ENCODE assay signal across 8 cellular contexts in genomic region chr15:83011271-83012037, GRCh38. TPM values are rescaled to one million over a fixed set of nuclear protein-coding genes. Genes with fewer than 3 reads are reported as not detected.
DNase-seq lines count a peak whose midpoint lies in the region; ATAC-seq and TF ChIP-seq lines count a peak whose summit lies in the region.

TSS of gene C15orf40 (minus strand) at chr15:83011639. CDS start at chr15:83011607, 32 bp downstream.

- H3K9ac ChIP-seq in GM23248 (peak within 1 kb of the TSS; percentile 84), Karpas-422 (ENCODE audit: low read length) (peak within 1 kb of the TSS; percentile 89), fibroblast of lung (ENCODE audit: insufficient read depth, low read length) (peak within 1 kb of the TSS; percentile 90)

- in situ Hi-C loops in GM23248 (cut with MboI), result loop anchor here (25.0 kb wide), 1 partner anchor 474 kb away; the partner anchor contains the start of gene RPS17

- H3K4me1 Mint-ChIP-seq in naive thymus-derived CD4-positive, alpha-beta T cell, result peaks cover 43 to 70% (median 55%) of the 10 kb centered on the region in 7 donors
- peaks cover 36 to 38% of the 10 kb centered on the region in 2 donors for H3K4me1 Mint-ChIP-seq in stimulated activated naive B cell treated with anti-CD40 and anti-IgM and Interleukin-4, amounts not matched to agents 10 μg/mL and 1 μg/mL and 100 μg/mL, for 72 hours

- H3K27ac Mint-ChIP-seq in naive thymus-derived CD4-positive, alpha-beta T cell, result peak within 1 kb of the TSS; percentile 88 to 98 (median 92)
- H3K27ac Mint-ChIP-seq in stimulated activated naive B cell treated with anti-CD40 and anti-IgM and Interleukin-4, amounts not matched to agents 10 μg/mL and 1 μg/mL and 100 μg/mL, for 72 hours, result peak within 1 kb of the TSS; percentile 90

- H2AFZ ChIP-seq in GM23248 (peak within 1 kb of the TSS; percentile 92), Karpas-422 (ENCODE audit: low read length) (peak within 1 kb of the TSS; percentile 40; the same call in 1 of the 2 replicates), fibroblast of lung (ENCODE audit: low read length) (peak within 1 kb of the TSS; percentile 98)

- H3K9me2 ChIP-seq in GM23248 (ENCODE audit: insufficient read depth) (no peaks in the 10 kb centered on the region), Karpas-422 (replicated peaks; ENCODE audit: insufficient read depth, low read length) (no peaks in the 10 kb centered on the region)

- no peaks in the 10 kb centered on the region for H3K27me3 ChIP-seq in GM23248 (replicated peaks; ENCODE audit: insufficient read depth)
- no peaks in the 10 kb centered on the region for H3K27me3 ChIP-seq in Karpas-422 (ENCODE audit: low read length)
- H3K27me3 ChIP-seq in fibroblast of lung (ENCODE audit: control insufficient read depth, insufficient read depth, low read length), result no peaks in the 10 kb centered on the region
- H3K27me3 ChIP-seq in naive thymus-derived CD4-positive, alpha-beta T cell (ENCODE audit: control insufficient read depth in 2 of 2, insufficient read depth in 2 of 2, low read length in 2 of 2), result no peaks in the 10 kb centered on the region

- H3K4me2 ChIP-seq in GM23248 (ENCODE audit: unreplicated experiment) (peak within 1 kb of the TSS; percentile 91), Karpas-422 (ENCODE audit: low read depth, low read length, poor library complexity, severe bottlenecking) (peak within 1 kb of the TSS; percentile 71), fibroblast of lung (ENCODE audit: extremely low read depth, insufficient read depth, low read length) (peak within 1 kb of the TSS; percentile 88)

- H3K36me3 Mint-ChIP-seq in naive thymus-derived CD4-positive, alpha-beta T cell, result peaks cover 4 to 14% (median 10%) of the 10 kb centered on the region in 5 donors
- H3K36me3 Mint-ChIP-seq in stimulated activated naive B cell treated with anti-CD40 and anti-IgM and Interleukin-4, amounts not matched to agents 10 μg/mL and 1 μg/mL and 100 μg/mL, for 72 hours, result peaks cover 4 to 47% of the 10 kb centered on the region in 2 donors

- H3K4me3 ChIP-seq in GM23248 (peak within 1 kb of the TSS; percentile 86), Karpas-422 (ENCODE audit: low read length) (peak within 1 kb of the TSS; percentile 88), fibroblast of lung (replicated peaks in 1 of 4; ENCODE audit: control extremely low read depth in 1 of 4, insufficient read depth in 1 of 4, low read depth in 3 of 4, low read length in 4 of 4) (peak within 1 kb of the TSS; percentile 94 to 100 (median 96))
- peak within 1 kb of the TSS; percentile 91 for H3K4me3 ChIP-seq in naive thymus-derived CD4-positive, alpha-beta T cell (ENCODE audit: low read length)

- CTCF ChIA-PET in naive thymus-derived CD4-positive, alpha-beta T cell (lab: Charles Lee), result interaction anchor here (0.9 to 1.5 kb wide), 3 partner anchors 11 to 472 kb away, joined by 4 to 5 read pairs (median 4); no protein-coding TSS in a partner anchor

- peaks cover 13% of the 10 kb centered on the region for H3F3A ChIP-seq in GM23248 (ENCODE audit: insufficient read depth)

- TF ChIP-seq CTCF in fibroblast of lung (conservative IDR thresholded peaks at IDR 0.05 in 1 of 2, IDR thresholded peaks at IDR 0.05 in 1 of 2; ENCODE audit: low read depth in 1 of 2, low read length in 2 of 2), result peak; percentile 34 to 56

- peak within 1 kb of the TSS; percentile 55 for H3K27ac ChIP-seq in GM23248
- peak within 1 kb of the TSS; percentile 56 for H3K27ac ChIP-seq in Karpas-422 (ENCODE audit: low read length)
- H3K27ac ChIP-seq in fibroblast of lung (ENCODE audit: insufficient read depth, low read length), result peak within 1 kb of the TSS; percentile 68
- peak within 1 kb of the TSS; percentile 77 for H3K27ac ChIP-seq in naive thymus-derived CD4-positive, alpha-beta T cell (ENCODE audit: low read depth, low read length)

- peaks cover 13% of the 10 kb centered on the region; the same call in 1 of the 2 replicates for H3K36me3 ChIP-seq in GM23248 (ENCODE audit: low read depth)
- peaks cover 26% of the 10 kb centered on the region; the same call in 1 of the 2 replicates for H3K36me3 ChIP-seq in Karpas-422 (ENCODE audit: insufficient read depth, low read length)
- peaks cover 3% of the 10 kb centered on the region for H3K36me3 ChIP-seq in fibroblast of lung (ENCODE audit: control insufficient read depth, insufficient read depth, low read length)
- H3K36me3 ChIP-seq in naive thymus-derived CD4-positive, alpha-beta T cell (ENCODE audit: control insufficient read depth in 2 of 3, insufficient read depth in 3 of 3, low read length in 3 of 3), result peaks cover 4 to 37% (median 13%) of the 10 kb centered on the region in 3 experiments

- H3K9me3 ChIP-seq in GM23248 (ENCODE audit: low read depth) (no peaks in the 10 kb centered on the region), Karpas-422 (ENCODE audit: low read length) (no peaks in the 10 kb centered on the region), fibroblast of lung (ENCODE audit: control insufficient read depth, insufficient read depth, low read depth, low read length) (no peaks in the 10 kb centered on the region)
- no peaks in the 10 kb centered on the region for H3K9me3 ChIP-seq in naive thymus-derived CD4-positive, alpha-beta T cell (ENCODE audit: control insufficient read depth in 2 of 3, low read length in 3 of 3)

- H4K20me1 ChIP-seq in GM23248 (ENCODE audit: insufficient read depth) (no peaks in the 10 kb centered on the region), Karpas-422 (ENCODE audit: insufficient read depth, low read depth, low read length) (no peaks in the 10 kb centered on the region; the same call in 1 of the 2 replicates), fibroblast of lung (ENCODE audit: control insufficient read depth, extremely low read depth, insufficient read depth, low read length) (no peaks in the 10 kb centered on the region)

- intact Hi-C loops in naive thymus-derived CD4-positive, alpha-beta T cell (cut with micrococcal nuclease), result loop anchor here (1.0 to 5.0 kb wide), 10 partner anchors 25 to 471 kb away; partner anchors contain the start of genes RAMAC (in 2 of the 2), RPS17 (in 2 of the 2), BTBD1 (in 1 of the 2) and HDGFL3 (in 1 of the 2)

- 0 to 1% methylated on average over 45 to 60 of the region's 61 CpGs for WGBS in GM23248 (ENCODE audit: low coverage in 1 of 2, low lambda C conversion rate in 2 of 2, missing lambda C conversion rate in 2 of 2), 2 experiments

- H3K4me1 ChIP-seq in GM23248 (ENCODE audit: insufficient read depth) (peaks cover 21% of the 10 kb centered on the region), Karpas-422 (ENCODE audit: low read length) (peaks cover 36% of the 10 kb centered on the region), fibroblast of lung (ENCODE audit: control insufficient read depth, extremely low read depth, insufficient read depth, low read length) (peaks cover 5% of the 10 kb centered on the region)
- H3K4me1 ChIP-seq in naive thymus-derived CD4-positive, alpha-beta T cell (ENCODE audit: control insufficient read depth in 2 of 2, insufficient read depth in 2 of 2, low read length in 2 of 2), result peaks cover 14 to 24% of the 10 kb centered on the region in 2 donors

- peaks cover 0 to 2% (median 0%) of the 10 kb centered on the region in 11 donors for H3K9me3 Mint-ChIP-seq in naive thymus-derived CD4-positive, alpha-beta T cell
- peaks cover 0 to 8% of the 10 kb centered on the region in 2 donors for H3K9me3 Mint-ChIP-seq in stimulated activated naive B cell treated with anti-CD40 and anti-IgM and Interleukin-4, amounts not matched to agents 10 μg/mL and 1 μg/mL and 100 μg/mL, for 72 hours

- POLR2A ChIA-PET in naive thymus-derived CD4-positive, alpha-beta T cell (lab: Charles Lee), result interaction anchor here (0.6 to 3.9 kb wide), 7 partner anchors 25 to 471 kb away, joined by 3 to 27 read pairs (median 5); partner anchors contain the start of genes BTBD1, RAMAC and RPS17

- peak; percentile 90 for DNase-seq in EL
- DNase-seq in GM23248, result peak; percentile 97
- DNase-seq in Karpas-422, result peak; percentile 97
- DNase-seq in RKO (ENCODE audit: low spot score), result peak; percentile 93
- peak; percentile 60 to 77 for DNase-seq in activated T-helper 1 cell treated with anti-CD3 and anti-CD28 coated beads, Interleukin-2, amount 50 U/mL, for 16 hours (ENCODE audit: low read depth in 1 of 2, low spot score in 1 of 2)
- peak; percentile 89 to 91 for DNase-seq in fibroblast of lung (ENCODE audit: low read depth in 2 of 2)
- DNase-seq in naive thymus-derived CD4-positive, alpha-beta T cell, result peak; percentile 71 to 90 (median 80)
- DNase-seq in stimulated activated naive B cell treated with anti-CD40 and anti-IgM and Interleukin-4, amounts not matched to agents 10 μg/mL and 1 μg/mL and 100 μg/mL, for 72 hours, result peak; percentile 88

- ATAC-seq in naive thymus-derived CD4-positive, alpha-beta T cell, result peak; percentile 92
- peak; percentile 91 to 93 for ATAC-seq in stimulated activated naive B cell treated with anti-CD40 and anti-IgM and Interleukin-4, amounts not matched to agents 10 μg/mL and 1 μg/mL and 100 μg/mL, for 72 hours (replicated peaks)

- H3K27me3 Mint-ChIP-seq in naive thymus-derived CD4-positive, alpha-beta T cell, result no peaks in the 10 kb centered on the region
- H3K27me3 Mint-ChIP-seq in stimulated activated naive B cell treated with anti-CD40 and anti-IgM and Interleukin-4, amounts not matched to agents 10 μg/mL and 1 μg/mL and 100 μg/mL, for 72 hours, result no peaks in the 10 kb centered on the region

- peaks cover 22% of the 10 kb centered on the region for H3K79me2 ChIP-seq in GM23248 (ENCODE audit: insufficient read depth)
- H3K79me2 ChIP-seq in Karpas-422 (ENCODE audit: low read length), result peaks cover 35% of the 10 kb centered on the region
- H3K79me2 ChIP-seq in fibroblast of lung (ENCODE audit: control insufficient read depth, insufficient read depth, low read length), result peaks cover 15% of the 10 kb centered on the region

- peak within 1 kb of the TSS; percentile 91 to 100 (median 96) for H3K4me3 Mint-ChIP-seq in naive thymus-derived CD4-positive, alpha-beta T cell
- H3K4me3 Mint-ChIP-seq in stimulated activated naive B cell treated with anti-CD40 and anti-IgM and Interleukin-4, amounts not matched to agents 10 μg/mL and 1 μg/mL and 100 μg/mL, for 72 hours, result peak within 1 kb of the TSS; percentile 88 to 91

RNA-seq across cellular contexts. Expression of gene C15orf40, which starts in this region (rescaled TPM):
- 15.8 and 21.8 TPM in 2 replicates for total RNA-seq in GM23248 (2014; rRNA removed; shearing (Covaris generic))
- polyA plus RNA-seq in GM23248 (2016; fragmentation: Nextera tagmentation; extraction: Ambion mirVana) (32.4 and 32.9 TPM in 2 replicates), fibroblast of lung (20.7 and 20.8 TPM in 2 replicates)
- total RNA-seq in Karpas-422 (2014; rRNA removed; shearing (Covaris generic); ENCODE audit: low replicate concordance), result 30.4 and 43.9 TPM in 2 replicates
- 8.0 and 12.6 TPM in 2 replicates for total RNA-seq in fibroblast of lung
- polyA plus RNA-seq in fibroblast of lung (2012), result 28.1 and 35.1 TPM in 2 replicates
- polyA minus RNA-seq in fibroblast of lung (ENCODE audit: low replicate concordance), result 14.0 and 39.5 TPM in 2 replicates
- 10 to 100 TPM; 12.1 to 47.2 (median 28.9) TPM for total RNA-seq in naive thymus-derived CD4-positive, alpha-beta T cell
- polyA plus RNA-seq in naive thymus-derived CD4-positive, alpha-beta T cell, result 10 to 100 TPM; 46.1 to 82.3 TPM

Comparison
In these comparisons a context has a peak if more than half of its experiments do, and no peak if none do; other contexts are left out.
1. Peak in every context shown above with its lines: DNase-seq, ATAC-seq, H3K4me3 ChIP-seq and H3K27ac ChIP-seq.
2. H2AFZ ChIP-seq: peak in every context shown above with its lines; median percentile 98 in fibroblast of lung; 92 in GM23248; 40 in Karpas-422.